In the genomic region with DNA sequence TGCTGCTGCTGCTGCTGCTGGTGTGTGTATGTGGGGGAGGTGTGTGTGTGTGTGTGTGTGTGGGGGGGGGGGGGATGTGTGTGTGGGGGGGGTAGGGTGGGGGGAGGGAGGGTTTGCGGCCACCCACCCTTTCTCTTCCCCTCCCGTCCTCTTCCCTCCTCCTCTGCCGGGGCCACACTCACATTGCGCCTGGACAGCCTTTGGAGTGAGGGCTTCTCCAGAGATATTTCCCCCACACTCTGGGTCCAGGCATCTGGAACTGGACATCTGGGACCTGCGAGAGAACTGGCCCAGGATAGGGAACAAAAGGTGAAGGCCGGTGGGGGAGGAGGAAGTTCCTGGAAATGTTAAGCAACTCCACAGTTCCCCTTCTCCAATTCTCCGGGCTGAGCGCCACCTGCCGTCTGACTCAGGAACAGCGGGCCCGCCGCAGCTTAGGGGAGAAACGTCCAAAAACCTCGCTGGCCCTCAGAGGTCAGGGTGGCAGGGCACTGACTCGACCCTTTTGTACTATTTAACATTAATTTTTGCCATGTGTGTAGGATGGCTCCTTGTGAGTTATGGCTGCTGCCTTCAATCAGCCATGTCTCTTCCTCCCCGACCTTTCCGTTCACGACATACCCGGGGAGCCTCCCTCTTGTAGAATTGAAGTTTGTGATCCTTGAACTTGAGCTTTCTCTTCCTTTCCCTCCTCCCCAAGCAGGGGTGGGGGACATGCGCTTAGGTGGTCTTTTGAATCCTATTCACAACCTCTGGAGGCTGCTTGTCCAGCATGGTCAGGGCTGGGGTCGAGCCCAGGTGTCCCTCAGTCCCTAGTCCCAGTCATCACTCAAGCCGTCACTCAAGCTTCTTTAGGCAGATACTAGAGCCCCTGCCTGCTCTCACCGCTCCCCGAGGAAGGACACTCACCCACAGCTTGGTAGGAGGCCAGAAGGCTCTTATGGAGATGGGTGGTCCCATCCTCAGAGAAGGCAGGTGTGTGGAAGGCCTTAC, we compare ENCODE assay signal across 1 cellular context.
TF ChIP-seq lines count a peak whose summit lies in the region.

A gene with protein sequence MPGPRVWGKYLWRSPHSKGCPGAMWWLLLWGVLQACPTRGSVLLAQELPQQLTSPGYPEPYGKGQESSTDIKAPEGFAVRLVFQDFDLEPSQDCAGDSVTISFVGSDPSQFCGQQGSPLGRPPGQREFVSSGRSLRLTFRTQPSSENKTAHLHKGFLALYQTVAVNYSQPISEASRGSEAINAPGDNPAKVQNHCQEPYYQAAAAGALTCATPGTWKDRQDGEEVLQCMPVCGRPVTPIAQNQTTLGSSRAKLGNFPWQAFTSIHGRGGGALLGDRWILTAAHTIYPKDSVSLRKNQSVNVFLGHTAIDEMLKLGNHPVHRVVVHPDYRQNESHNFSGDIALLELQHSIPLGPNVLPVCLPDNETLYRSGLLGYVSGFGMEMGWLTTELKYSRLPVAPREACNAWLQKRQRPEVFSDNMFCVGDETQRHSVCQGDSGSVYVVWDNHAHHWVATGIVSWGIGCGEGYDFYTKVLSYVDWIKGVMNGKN (minus strand): TSS at position 287 of the 993 bp plus-strand sequence. CDS start 34 bp downstream, at position 253.

TF ChIP-seq in HepG2, 621 proteins besides CTCF, POLR2A, EP300 and RAD21 (continued from another document and continues in another):
- TF ChIP-seq CBX5 (CRISPR knock-in tag; IDR thresholded peaks at IDR 0.05; ENCODE audit: borderline replicate concordance) (no peak), ZNF883 (CRISPR knock-in tag; IDR thresholded peaks at IDR 0.05; ENCODE audit: not compliant biosample characterization) (no peak), ZUFSP (CRISPR knock-in tag; IDR thresholded peaks at IDR 0.05; ENCODE audit: borderline replicate concordance) (no peak), E2F1 (CRISPR knock-in tag; IDR thresholded peaks at IDR 0.05) (no peak), ZNF333 (CRISPR knock-in tag; IDR thresholded peaks at IDR 0.05; ENCODE audit: borderline replicate concordance) (no peak), TSC22D2 (CRISPR knock-in tag; IDR thresholded peaks at IDR 0.05; ENCODE audit: borderline replicate concordance) (no peak), RXRB (CRISPR knock-in tag; IDR thresholded peaks at IDR 0.05; ENCODE audit: borderline replicate concordance) (peak; percentile 89), ZFP36 (IDR thresholded peaks at IDR 0.05; ENCODE audit: borderline replicate concordance, low read depth, low read length, partially characterized antibody) (no peak), ZNF460 (CRISPR knock-in tag; IDR thresholded peaks at IDR 0.05; ENCODE audit: borderline replicate concordance) (no peak), U2AF1 (optimal IDR thresholded peaks at IDR 0.05; ENCODE audit: low read depth, low read length) (no peak), POLR2G (IDR thresholded peaks at IDR 0.05; ENCODE audit: low read depth, low read length) (no peak; the same call in none of the 2 replicates), ARHGAP35 (CRISPR knock-in tag; IDR thresholded peaks at IDR 0.05; ENCODE audit: borderline replicate concordance) (no peak), SIX4 (CRISPR knock-in tag; IDR thresholded peaks at IDR 0.05) (peak; percentile 27; the same call in 1 of the 2 replicates), ZBTB8A (CRISPR knock-in tag; IDR thresholded peaks at IDR 0.05; ENCODE audit: borderline replicate concordance, low read depth) (no peak), ZNF362 (CRISPR knock-in tag; IDR thresholded peaks at IDR 0.05; ENCODE audit: borderline replicate concordance) (no peak), PHB2 (IDR thresholded peaks at IDR 0.05; ENCODE audit: partially characterized antibody) (no peak), TCF12 (IDR thresholded peaks at IDR 0.05) (no peak), TCF12 (CRISPR knock-in tag; IDR thresholded peaks at IDR 0.05) (no peak), ZMAT3 (CRISPR knock-in tag; conservative IDR thresholded peaks at IDR 0.05) (no peak), SP140L (CRISPR knock-in tag; IDR thresholded peaks at IDR 0.05; ENCODE audit: borderline replicate concordance) (no peak), RELA (CRISPR knock-in tag; IDR thresholded peaks at IDR 0.05) (no peak), ZNF124 (CRISPR knock-in tag; IDR thresholded peaks at IDR 0.05) (no peak), ZNF761 (CRISPR knock-in tag; conservative IDR thresholded peaks at IDR 0.05) (no peak), NKX3-1 (CRISPR knock-in tag; IDR thresholded peaks at IDR 0.05) (no peak), LBX2 (CRISPR knock-in tag; IDR thresholded peaks at IDR 0.05; ENCODE audit: borderline replicate concordance) (no peak), SKIL (CRISPR knock-in tag; IDR thresholded peaks at IDR 0.05; ENCODE audit: borderline replicate concordance) (no peak), EHMT2 (IDR thresholded peaks at IDR 0.05; ENCODE audit: borderline replicate concordance, low read depth, low read length) (no peak), ZNF329 (CRISPR knock-in tag; IDR thresholded peaks at IDR 0.05; ENCODE audit: low read depth) (no peak), ZNF891 (CRISPR knock-in tag; IDR thresholded peaks at IDR 0.05) (no peak), IRF2 (CRISPR knock-in tag; IDR thresholded peaks at IDR 0.05) (peak; percentile 54; the same call in 1 of the 2 replicates), SMARCC2 (IDR thresholded peaks at IDR 0.05) (no peak), ZNF616 (CRISPR knock-in tag; IDR thresholded peaks at IDR 0.05; ENCODE audit: low read depth) (no peak; the same call in 1 of the 2 replicates), CHD2 (IDR thresholded peaks at IDR 0.05; ENCODE audit: low read depth, low read length) (peak; percentile 24; the same call in 1 of the 2 replicates), KDM5A (IDR thresholded peaks at IDR 0.05; ENCODE audit: borderline replicate concordance, low read length) (no peak), MXI1 (IDR thresholded peaks at IDR 0.05; ENCODE audit: borderline replicate concordance, low read depth, low read length) (peak; percentile 38; the same call in 1 of the 3 replicates), ATF1 (CRISPR knock-in tag; IDR thresholded peaks at IDR 0.05) (no peak), ZNF235 (CRISPR knock-in tag; IDR thresholded peaks at IDR 0.05; ENCODE audit: borderline replicate concordance) (no peak)
- TF ChIP-seq, protein P1, sequence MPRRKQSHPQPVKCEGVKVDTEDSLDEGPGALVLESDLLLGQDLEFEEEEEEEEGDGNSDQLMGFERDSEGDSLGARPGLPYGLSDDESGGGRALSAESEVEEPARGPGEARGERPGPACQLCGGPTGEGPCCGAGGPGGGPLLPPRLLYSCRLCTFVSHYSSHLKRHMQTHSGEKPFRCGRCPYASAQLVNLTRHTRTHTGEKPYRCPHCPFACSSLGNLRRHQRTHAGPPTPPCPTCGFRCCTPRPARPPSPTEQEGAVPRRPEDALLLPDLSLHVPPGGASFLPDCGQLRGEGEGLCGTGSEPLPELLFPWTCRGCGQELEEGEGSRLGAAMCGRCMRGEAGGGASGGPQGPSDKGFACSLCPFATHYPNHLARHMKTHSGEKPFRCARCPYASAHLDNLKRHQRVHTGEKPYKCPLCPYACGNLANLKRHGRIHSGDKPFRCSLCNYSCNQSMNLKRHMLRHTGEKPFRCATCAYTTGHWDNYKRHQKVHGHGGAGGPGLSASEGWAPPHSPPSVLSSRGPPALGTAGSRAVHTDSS (CRISPR knock-in tag; conservative IDR thresholded peaks at IDR 0.05) = no peak
- TF ChIP-seq, protein P2, sequence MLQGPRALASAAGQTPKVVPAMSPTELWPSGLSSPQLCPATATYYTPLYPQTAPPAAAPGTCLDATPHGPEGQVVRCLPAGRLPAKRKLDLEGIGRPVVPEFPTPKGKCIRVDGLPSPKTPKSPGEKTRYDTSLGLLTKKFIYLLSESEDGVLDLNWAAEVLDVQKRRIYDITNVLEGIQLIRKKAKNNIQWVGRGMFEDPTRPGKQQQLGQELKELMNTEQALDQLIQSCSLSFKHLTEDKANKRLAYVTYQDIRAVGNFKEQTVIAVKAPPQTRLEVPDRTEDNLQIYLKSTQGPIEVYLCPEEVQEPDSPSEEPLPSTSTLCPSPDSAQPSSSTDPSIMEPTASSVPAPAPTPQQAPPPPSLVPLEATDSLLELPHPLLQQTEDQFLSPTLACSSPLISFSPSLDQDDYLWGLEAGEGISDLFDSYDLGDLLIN (CRISPR knock-in tag; IDR thresholded peaks at IDR 0.05; ENCODE audit: borderline replicate concordance) = no peak
- TF ChIP-seq, protein P3, sequence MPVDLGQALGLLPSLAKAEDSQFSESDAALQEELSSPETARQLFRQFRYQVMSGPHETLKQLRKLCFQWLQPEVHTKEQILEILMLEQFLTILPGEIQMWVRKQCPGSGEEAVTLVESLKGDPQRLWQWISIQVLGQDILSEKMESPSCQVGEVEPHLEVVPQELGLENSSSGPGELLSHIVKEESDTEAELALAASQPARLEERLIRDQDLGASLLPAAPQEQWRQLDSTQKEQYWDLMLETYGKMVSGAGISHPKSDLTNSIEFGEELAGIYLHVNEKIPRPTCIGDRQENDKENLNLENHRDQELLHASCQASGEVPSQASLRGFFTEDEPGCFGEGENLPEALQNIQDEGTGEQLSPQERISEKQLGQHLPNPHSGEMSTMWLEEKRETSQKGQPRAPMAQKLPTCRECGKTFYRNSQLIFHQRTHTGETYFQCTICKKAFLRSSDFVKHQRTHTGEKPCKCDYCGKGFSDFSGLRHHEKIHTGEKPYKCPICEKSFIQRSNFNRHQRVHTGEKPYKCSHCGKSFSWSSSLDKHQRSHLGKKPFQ (CRISPR knock-in tag; IDR thresholded peaks at IDR 0.05; ENCODE audit: insufficient replicate concordance) = no peak
- TF ChIP-seq, protein P4, sequence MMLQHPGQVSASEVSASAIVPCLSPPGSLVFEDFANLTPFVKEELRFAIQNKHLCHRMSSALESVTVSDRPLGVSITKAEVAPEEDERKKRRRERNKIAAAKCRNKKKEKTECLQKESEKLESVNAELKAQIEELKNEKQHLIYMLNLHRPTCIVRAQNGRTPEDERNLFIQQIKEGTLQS (CRISPR knock-in tag; IDR thresholded peaks at IDR 0.05) = no peak
- TF ChIP-seq, protein P5, sequence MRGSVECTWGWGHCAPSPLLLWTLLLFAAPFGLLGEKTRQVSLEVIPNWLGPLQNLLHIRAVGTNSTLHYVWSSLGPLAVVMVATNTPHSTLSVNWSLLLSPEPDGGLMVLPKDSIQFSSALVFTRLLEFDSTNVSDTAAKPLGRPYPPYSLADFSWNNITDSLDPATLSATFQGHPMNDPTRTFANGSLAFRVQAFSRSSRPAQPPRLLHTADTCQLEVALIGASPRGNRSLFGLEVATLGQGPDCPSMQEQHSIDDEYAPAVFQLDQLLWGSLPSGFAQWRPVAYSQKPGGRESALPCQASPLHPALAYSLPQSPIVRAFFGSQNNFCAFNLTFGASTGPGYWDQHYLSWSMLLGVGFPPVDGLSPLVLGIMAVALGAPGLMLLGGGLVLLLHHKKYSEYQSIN (CRISPR knock-in tag; IDR thresholded peaks at IDR 0.05; ENCODE audit: borderline replicate concordance) = no peak
- TF ChIP-seq, protein P6, sequence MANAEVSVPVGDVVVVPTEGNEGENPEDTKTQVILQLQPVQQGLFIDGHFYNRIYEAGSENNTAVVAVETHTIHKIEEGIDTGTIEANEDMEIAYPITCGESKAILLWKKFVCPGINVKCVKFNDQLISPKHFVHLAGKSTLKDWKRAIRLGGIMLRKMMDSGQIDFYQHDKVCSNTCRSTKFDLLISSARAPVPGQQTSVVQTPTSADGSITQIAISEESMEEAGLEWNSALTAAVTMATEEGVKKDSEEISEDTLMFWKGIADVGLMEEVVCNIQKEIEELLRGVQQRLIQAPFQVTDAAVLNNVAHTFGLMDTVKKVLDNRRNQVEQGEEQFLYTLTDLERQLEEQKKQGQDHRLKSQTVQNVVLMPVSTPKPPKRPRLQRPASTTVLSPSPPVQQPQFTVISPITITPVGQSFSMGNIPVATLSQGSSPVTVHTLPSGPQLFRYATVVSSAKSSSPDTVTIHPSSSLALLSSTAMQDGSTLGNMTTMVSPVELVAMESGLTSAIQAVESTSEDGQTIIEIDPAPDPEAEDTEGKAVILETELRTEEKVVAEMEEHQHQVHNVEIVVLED (CRISPR knock-in tag; IDR thresholded peaks at IDR 0.05; ENCODE audit: borderline replicate concordance) = no peak
